8 cellular contexts compared by ENCODE assay signal in the genomic region with DNA sequence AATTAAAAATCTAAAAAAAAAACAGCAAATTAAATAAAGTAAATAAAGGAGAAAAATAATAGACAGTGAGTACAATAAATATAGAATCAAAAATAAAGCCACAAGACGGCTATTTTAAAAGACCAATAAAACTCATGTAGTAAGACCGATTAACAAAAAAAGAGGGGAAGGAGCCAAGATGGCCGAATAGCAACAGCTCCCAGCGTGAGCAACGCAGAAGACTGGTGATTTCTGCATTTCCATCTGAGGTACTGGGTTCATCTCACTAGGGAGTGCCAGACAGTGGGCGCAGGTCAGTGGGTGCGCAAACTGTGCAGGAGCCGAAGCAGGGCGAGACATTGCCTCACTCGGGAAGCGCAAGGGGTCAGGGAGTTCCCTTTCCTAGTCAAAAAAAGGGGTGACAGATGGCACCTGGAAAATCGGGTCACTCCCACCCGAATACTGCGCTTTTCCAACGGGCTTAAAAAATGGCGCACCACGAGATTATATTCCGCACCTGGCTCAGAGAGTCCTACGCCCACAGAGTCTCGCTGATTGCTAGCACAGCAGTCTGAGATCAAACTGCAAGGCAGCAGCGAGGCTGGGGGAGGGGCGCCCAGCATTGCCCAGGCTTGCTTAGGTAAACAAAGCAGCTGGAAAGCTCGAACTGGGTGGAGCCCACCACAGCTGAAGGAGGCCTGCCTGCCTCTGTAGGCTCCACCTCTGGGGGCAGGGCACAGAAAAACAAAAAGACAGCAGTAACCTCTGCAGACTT.
DNase-seq lines count a peak whose midpoint lies in the region; ATAC-seq, FAIRE-seq and TF ChIP-seq lines count a peak whose summit lies in the region.
"Not testable (repeated sequence)": the region's sequence is repeated elsewhere in the genome, so short reads cannot be mapped to it uniquely, and the experiment has no call there.

No MANE protein-coding gene starts in this region.

- POLR2A ChIA-PET in PC-9 (lab: Charles Lee; ENCODE audit: unreplicated experiment); HepG2 (lab: Yijun Ruan, JAX): not testable (repeated sequence)

- not testable (repeated sequence) for TF ChIP-seq EP300 in HepG2 (IDR thresholded peaks at IDR 0.05; ENCODE audit: low read depth in 2 of 2, low read length in 2 of 2); HepG2 (CRISPR knock-in tag; IDR thresholded peaks at IDR 0.05; ENCODE audit: borderline replicate concordance)

- TF ChIP-seq RAD21 in HepG2 (CRISPR knock-in tag; IDR thresholded peaks at IDR 0.05): not testable (repeated sequence)

- H3K27me3 ChIP-seq in DND-41 (ENCODE audit: insufficient read depth, low read length, poor library complexity); H9 (ENCODE audit: insufficient read depth, low read length); PC-9 (ENCODE audit: insufficient read depth, low read depth); endodermal cell (ENCODE audit: control insufficient read depth, insufficient read depth, low read length, poor library complexity, severe bottlenecking); HepG2 (ENCODE audit: control insufficient read depth in 1 of 2, insufficient read depth in 2 of 2, low read length in 2 of 2): not testable (repeated sequence)

- not testable (repeated sequence) for H3K36me3 ChIP-seq in DND-41 (ENCODE audit: insufficient read depth, low read length); PC-9 (ENCODE audit: low read depth); endodermal cell (ENCODE audit: control insufficient read depth, insufficient read depth, low read length); HepG2 (replicated peaks in 1 of 2; ENCODE audit: control insufficient read depth in 1 of 2, insufficient read depth in 2 of 2, low read length in 2 of 2)

- H3K27ac ChIP-seq in DND-41 (ENCODE audit: low read length); H9 (ENCODE audit: insufficient read length, low read depth, low read length); PC-9; endodermal cell (ENCODE audit: low read depth, low read length); HepG2 (ENCODE audit: extremely low read length, insufficient read depth, low read length): not testable (repeated sequence)

- H2BK12ac ChIP-seq in H9 (ENCODE audit: insufficient read length, low read depth, low read length): not testable (repeated sequence)

- H2AK5ac ChIP-seq in H9 (ENCODE audit: insufficient read length, low read length): not testable (repeated sequence)

- not testable (repeated sequence) for H3K23me2 ChIP-seq in H9 (ENCODE audit: insufficient read length, low read depth, low read length, poor library complexity, severe bottlenecking)

- in situ Hi-C loops in HepG2 (cut with HindIII; ENCODE audit: extremely low pct_ligation_motif_present, low pct_unique_long_range_greater_than_20kb): not testable (repeated sequence)

- not testable (repeated sequence) for FAIRE-seq in HepG2 (lab: Jason Lieb, UNC)

- H3K4me1 Mint-ChIP-seq in H9: peaks cover 28 to 29% of the 10 kb centered on the region in 2 experiments
- H3K4me1 Mint-ChIP-seq in endodermal cell; osteocyte (ENCODE audit: unreplicated experiment): not testable (repeated sequence)

- no CpG with 5 or more reads among the region's 23 CpGs for WGBS in H9 (ENCODE audit: extremely low coverage, insufficient read length, low lambda C conversion rate)
- 87 to 96% methylated on average over 8 to 20 of the region's 23 CpGs for WGBS in endodermal cell (ENCODE audit: insufficient coverage in 1 of 2, insufficient read length in 1 of 2), 2 experiments
- 73% methylated on average over 11 of the region's 23 CpGs for WGBS in HepG2 (ENCODE audit: low lambda C conversion rate)

- not testable (repeated sequence) for H3K18ac ChIP-seq in H9 (ENCODE audit: insufficient read length, low read depth, low read length)

- not testable (repeated sequence) for H3K9ac ChIP-seq in DND-41 (ENCODE audit: low read depth, low read length); H9 (ENCODE audit: extremely low read depth, insufficient read length, low read length); endodermal cell (ENCODE audit: extremely low read depth, low read length, poor library complexity, severe bottlenecking); HepG2 (ENCODE audit: insufficient read depth, low read depth, low read length)

- H3F3A ChIP-seq in PC-9 (ENCODE audit: insufficient read depth, low read depth): not testable (repeated sequence)

- H3K4me3 Mint-ChIP-seq in H9: peak overlapping the region; percentile 61 to 69
- peak overlapping the region; percentile 48 for H3K4me3 Mint-ChIP-seq in endodermal cell
- peak overlapping the region; percentile 6 for H3K4me3 Mint-ChIP-seq in osteocyte (ENCODE audit: unreplicated experiment)

- peaks cover 15% of the 10 kb centered on the region for H3K27me3 Mint-ChIP-seq in H9 (ENCODE audit: low read depth)
- H3K27me3 Mint-ChIP-seq in endodermal cell (ENCODE audit: insufficient read depth); osteocyte (ENCODE audit: unreplicated experiment): not testable (repeated sequence)

- not testable (repeated sequence) for H4K8ac ChIP-seq in H9 (replicated peaks; ENCODE audit: insufficient read length, low read depth, low read length)

- BruUV-seq in PC-9 (replicated peaks; lab: Mats Ljungman, UMichigan); HepG2 (replicated peaks; lab: Mats Ljungman, UMichigan): not testable (repeated sequence)

- H3K79me1 ChIP-seq in H9 (ENCODE audit: insufficient read depth, low read depth, low read length, poor library complexity, severe bottlenecking): not testable (repeated sequence)

- H3K56ac ChIP-seq in H9 (ENCODE audit: insufficient read length, low read depth, low read length): not testable (repeated sequence)

- H3K4ac ChIP-seq in H9 (ENCODE audit: low read depth, low read length): not testable (repeated sequence)

- TF ChIP-seq CTCF in DND-41 (IDR thresholded peaks at IDR 0.05; ENCODE audit: borderline replicate concordance, extremely low read depth, low read length, poor library complexity, severe bottlenecking); H9 (conservative IDR thresholded peaks at IDR 0.05); PC-9 (conservative IDR thresholded peaks at IDR 0.05); endodermal cell (conservative IDR thresholded peaks at IDR 0.05); HepG2 (CRISPR knock-in tag; IDR thresholded peaks at IDR 0.05); osteocyte (IDR thresholded peaks at IDR 0.05): not testable (repeated sequence)

- not testable (repeated sequence) for H3K23ac ChIP-seq in H9 (ENCODE audit: insufficient read length, low read depth, low read length)

- H3K36me3 Mint-ChIP-seq in H9 (ENCODE audit: insufficient read depth in 1 of 3, low read depth in 3 of 3): peaks cover 0 to 26% (median 5%) of the 10 kb centered on the region in 3 experiments; a peak in 5 of 7 replicates
- not testable (repeated sequence) for H3K36me3 Mint-ChIP-seq in endodermal cell (ENCODE audit: low read depth); osteocyte (ENCODE audit: unreplicated experiment)

- H3K9me2 ChIP-seq in PC-9 (ENCODE audit: insufficient read depth): not testable (repeated sequence)

- not testable (repeated sequence) for H3K4me3 ChIP-seq in DND-41 (ENCODE audit: low read depth in 1 of 2, low read length in 2 of 2); endodermal cell (ENCODE audit: low read length); HepG2 (replicated peaks in 1 of 3; ENCODE audit: insufficient read depth in 1 of 3, low read depth in 2 of 3, low read length in 3 of 3)
- peak overlapping the region; percentile 54; the same call in 1 of the 2 replicates for H3K4me3 ChIP-seq in PC-9

- not testable (repeated sequence) for ATAC-seq in DND-41 (ENCODE audit: insufficient read depth, low read depth); HepG2

- H3K9me3 Mint-ChIP-seq in H9 (peaks cover 13 to 15% of the 10 kb centered on the region in 2 experiments; a peak in 4 of 5 replicates), endodermal cell (peaks cover 25% of the 10 kb centered on the region), osteocyte (ENCODE audit: unreplicated experiment) (peaks cover 16% of the 10 kb centered on the region)

- H3T11ph ChIP-seq in H9 (ENCODE audit: low read length): not testable (repeated sequence)

- peak overlapping the region in 2 of 3 experiments; percentile 76 to 90; a peak in 4 of 7 replicates for H3K27ac Mint-ChIP-seq in H9
- H3K27ac Mint-ChIP-seq in endodermal cell: peak overlapping the region; percentile 90
- H3K27ac Mint-ChIP-seq in osteocyte (ENCODE audit: unreplicated experiment): not testable (repeated sequence)

- not testable (repeated sequence) for H3K4me2 ChIP-seq in DND-41 (ENCODE audit: insufficient read depth, low read length); H9 (ENCODE audit: insufficient read depth, insufficient read length, low read length); HepG2 (ENCODE audit: low read depth, low read length)
- H3K4me2 ChIP-seq in PC-9: peak overlapping the region; percentile 61

- not testable (repeated sequence) for H2BK20ac ChIP-seq in H9 (ENCODE audit: low read depth, low read length, poor library complexity, severe bottlenecking)

- not testable (repeated sequence) for H2BK5ac ChIP-seq in H9 (ENCODE audit: insufficient read length, low read length)

- H3K79me2 ChIP-seq in DND-41 (ENCODE audit: insufficient read depth, low read length); H9 (ENCODE audit: insufficient read depth, low read length); PC-9 (ENCODE audit: low read depth); HepG2 (ENCODE audit: insufficient read depth, low read length): not testable (repeated sequence)

- H2AFZ ChIP-seq in DND-41 (ENCODE audit: low read depth, low read length); H9 (ENCODE audit: low read length); HepG2 (ENCODE audit: low read length): not testable (repeated sequence)
- H2AFZ ChIP-seq in PC-9: peak overlapping the region; percentile 84

- not testable (repeated sequence) for H4K5ac ChIP-seq in H9 (ENCODE audit: insufficient read length, low read depth, low read length)

- not testable (repeated sequence) for H3K9me3 ChIP-seq in DND-41 (ENCODE audit: insufficient read depth, low read length, severe bottlenecking); H9 (ENCODE audit: control insufficient read depth, low read depth, low read length); PC-9 (ENCODE audit: insufficient read depth, low read depth)
- peaks cover 11% of the 10 kb centered on the region for H3K9me3 ChIP-seq in endodermal cell (ENCODE audit: control insufficient read depth, low read length)
- H3K9me3 ChIP-seq in HepG2 (ENCODE audit: low read length): peaks cover 22% of the 10 kb centered on the region

- not testable (repeated sequence) for H2BK120ac ChIP-seq in H9 (ENCODE audit: low read depth, low read length, poor library complexity, severe bottlenecking)

- DNase-seq in DND-41 (peak; percentile 17), NCI-H1105 (lab: John Stamatoyannopoulos, UW) (peak; percentile 14), NCI-H2171 treated with DMSO at 0.1 percent for 48 hours (lab: John Stamatoyannopoulos, UW) (peak; percentile 16), PC-9 (peak in 1 of 2 experiments; percentile 69), endodermal cell (peak; percentile 42)
- DNase-seq in H9; HepG2 (ENCODE audit: low spot score); osteocyte (ENCODE audit: extremely low spot score, unreplicated experiment): not testable (repeated sequence)

- not testable (repeated sequence) for TF ChIP-seq POLR2A in HepG2 (IDR thresholded peaks at IDR 0.05; ENCODE audit: insufficient read depth in 1 of 2, low read depth in 2 of 2, low read length in 2 of 2)

- intact Hi-C loops in PC-9 (cut with micrococcal nuclease; ENCODE audit: unreplicated experiment); HepG2 (cut with micrococcal nuclease; ENCODE audit: unreplicated experiment): not testable (repeated sequence)

- CTCF ChIA-PET in PC-9 (lab: Charles Lee): interaction anchor here (0.6 kb wide), 1 partner anchor 396 kb away, joined by 3 read pairs; no protein-coding TSS in a partner anchor
- CTCF ChIA-PET in HepG2 (lab: Yijun Ruan, JAX; ENCODE audit: low intra/inter-chr PET ratio, low total read pairs): not testable (repeated sequence)

- H3K14ac ChIP-seq in H9 (ENCODE audit: insufficient read depth, low read length): not testable (repeated sequence)

- not testable (repeated sequence) for H4K20me1 ChIP-seq in DND-41 (ENCODE audit: insufficient read depth, low read length); H9 (ENCODE audit: control insufficient read depth, insufficient read depth, insufficient read length); PC-9 (ENCODE audit: insufficient read depth); HepG2 (ENCODE audit: insufficient read depth, low read length)

- H3K4me1 ChIP-seq in DND-41 (ENCODE audit: insufficient read depth, low read length); H9 (ENCODE audit: insufficient read depth, low read length); PC-9 (replicated peaks; ENCODE audit: insufficient read depth); endodermal cell (ENCODE audit: control insufficient read depth, insufficient read depth, low read length); HepG2 (ENCODE audit: insufficient read depth, low read length): not testable (repeated sequence)

- H2BK15ac ChIP-seq in H9 (ENCODE audit: low read depth, low read length): not testable (repeated sequence)

- not testable (repeated sequence) for H4K91ac ChIP-seq in H9 (ENCODE audit: insufficient read length, low read depth, low read length)

Comparison
In these comparisons a context has a peak if more than half of its experiments do, and no peak if none do; other contexts are left out.
1. H3K4me3 Mint-ChIP-seq: peak in every context shown above with its lines; median percentile 65 in H9; 48 in endodermal cell; 6 in osteocyte.